In the genomic region with DNA sequence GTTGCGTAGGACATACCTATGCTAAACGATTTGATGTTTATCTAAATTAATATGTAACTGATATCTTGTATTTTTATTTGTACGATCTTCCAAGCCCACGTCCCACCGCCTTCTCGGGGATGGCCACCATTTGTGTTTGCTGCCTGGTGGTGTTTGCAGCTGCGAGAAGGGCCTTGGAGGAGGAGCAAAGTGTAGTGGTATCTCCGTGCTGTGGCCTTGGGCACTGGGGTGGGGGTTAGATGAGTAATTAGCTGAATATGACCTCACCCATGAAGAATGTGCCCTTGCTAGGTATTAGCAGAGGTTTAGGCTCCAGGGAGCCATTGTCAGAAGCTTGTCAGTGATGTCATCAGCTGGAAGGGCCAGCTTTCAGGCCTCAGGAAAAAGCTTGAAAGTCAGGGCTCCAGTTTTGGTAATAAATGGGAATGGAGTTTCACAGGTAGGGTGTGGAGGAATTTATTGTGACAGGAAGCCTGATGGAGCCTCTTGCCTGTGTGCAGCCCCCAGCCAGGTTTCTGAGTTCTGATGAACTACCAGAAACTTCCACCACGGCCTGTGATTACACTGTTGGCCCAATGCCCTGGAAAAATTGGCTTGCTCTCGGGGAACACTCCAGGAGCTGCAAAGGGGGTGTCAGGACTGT, we compare ENCODE assay signal across 2 cellular contexts.
TF ChIP-seq lines count a peak whose summit lies in the region.

No MANE protein-coding gene starts in this region.

TF ChIP-seq in HCT116, 20 proteins besides CTCF, POLR2A, EP300 and RAD21 (continued from another document):
- TF ChIP-seq, protein P1, sequence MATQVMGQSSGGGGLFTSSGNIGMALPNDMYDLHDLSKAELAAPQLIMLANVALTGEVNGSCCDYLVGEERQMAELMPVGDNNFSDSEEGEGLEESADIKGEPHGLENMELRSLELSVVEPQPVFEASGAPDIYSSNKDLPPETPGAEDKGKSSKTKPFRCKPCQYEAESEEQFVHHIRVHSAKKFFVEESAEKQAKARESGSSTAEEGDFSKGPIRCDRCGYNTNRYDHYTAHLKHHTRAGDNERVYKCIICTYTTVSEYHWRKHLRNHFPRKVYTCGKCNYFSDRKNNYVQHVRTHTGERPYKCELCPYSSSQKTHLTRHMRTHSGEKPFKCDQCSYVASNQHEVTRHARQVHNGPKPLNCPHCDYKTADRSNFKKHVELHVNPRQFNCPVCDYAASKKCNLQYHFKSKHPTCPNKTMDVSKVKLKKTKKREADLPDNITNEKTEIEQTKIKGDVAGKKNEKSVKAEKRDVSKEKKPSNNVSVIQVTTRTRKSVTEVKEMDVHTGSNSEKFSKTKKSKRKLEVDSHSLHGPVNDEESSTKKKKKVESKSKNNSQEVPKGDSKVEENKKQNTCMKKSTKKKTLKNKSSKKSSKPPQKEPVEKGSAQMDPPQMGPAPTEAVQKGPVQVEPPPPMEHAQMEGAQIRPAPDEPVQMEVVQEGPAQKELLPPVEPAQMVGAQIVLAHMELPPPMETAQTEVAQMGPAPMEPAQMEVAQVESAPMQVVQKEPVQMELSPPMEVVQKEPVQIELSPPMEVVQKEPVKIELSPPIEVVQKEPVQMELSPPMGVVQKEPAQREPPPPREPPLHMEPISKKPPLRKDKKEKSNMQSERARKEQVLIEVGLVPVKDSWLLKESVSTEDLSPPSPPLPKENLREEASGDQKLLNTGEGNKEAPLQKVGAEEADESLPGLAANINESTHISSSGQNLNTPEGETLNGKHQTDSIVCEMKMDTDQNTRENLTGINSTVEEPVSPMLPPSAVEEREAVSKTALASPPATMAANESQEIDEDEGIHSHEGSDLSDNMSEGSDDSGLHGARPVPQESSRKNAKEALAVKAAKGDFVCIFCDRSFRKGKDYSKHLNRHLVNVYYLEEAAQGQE (IDR thresholded peaks at IDR 0.05; ENCODE audit: low read depth) = no peak
- TF ChIP-seq POLR2AphosphoS5 (IDR thresholded peaks at IDR 0.05; ENCODE audit: low read depth, low read length) (peak; percentile 74), ZFX (IDR thresholded peaks at IDR 0.05) (0 out of 2 replicates have a peak, but pooled peaks have one; percentile 18), JUND (IDR thresholded peaks at IDR 0.05) (peak; percentile 99), ZNF274 (IDR thresholded peaks at IDR 0.05; ENCODE audit: low read depth, low read length) (no peak), SP1 (IDR thresholded peaks at IDR 0.05; ENCODE audit: low read depth) (peak; percentile 91), SRF (IDR thresholded peaks at IDR 0.05; ENCODE audit: low read depth) (peak; percentile 81)
- TF ChIP-seq, protein P2, sequence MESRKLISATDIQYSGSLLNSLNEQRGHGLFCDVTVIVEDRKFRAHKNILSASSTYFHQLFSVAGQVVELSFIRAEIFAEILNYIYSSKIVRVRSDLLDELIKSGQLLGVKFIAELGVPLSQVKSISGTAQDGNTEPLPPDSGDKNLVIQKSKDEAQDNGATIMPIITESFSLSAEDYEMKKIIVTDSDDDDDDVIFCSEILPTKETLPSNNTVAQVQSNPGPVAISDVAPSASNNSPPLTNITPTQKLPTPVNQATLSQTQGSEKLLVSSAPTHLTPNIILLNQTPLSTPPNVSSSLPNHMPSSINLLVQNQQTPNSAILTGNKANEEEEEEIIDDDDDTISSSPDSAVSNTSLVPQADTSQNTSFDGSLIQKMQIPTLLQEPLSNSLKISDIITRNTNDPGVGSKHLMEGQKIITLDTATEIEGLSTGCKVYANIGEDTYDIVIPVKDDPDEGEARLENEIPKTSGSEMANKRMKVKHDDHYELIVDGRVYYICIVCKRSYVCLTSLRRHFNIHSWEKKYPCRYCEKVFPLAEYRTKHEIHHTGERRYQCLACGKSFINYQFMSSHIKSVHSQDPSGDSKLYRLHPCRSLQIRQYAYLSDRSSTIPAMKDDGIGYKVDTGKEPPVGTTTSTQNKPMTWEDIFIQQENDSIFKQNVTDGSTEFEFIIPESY (IDR thresholded peaks at IDR 0.05; ENCODE audit: extremely low read depth, insufficient replicate concordance, low read length) = peak; percentile 52

TF ChIP-seq in WTC11, 78 proteins besides CTCF, POLR2A, EP300 and RAD21 (continued from another document):
- TF ChIP-seq, protein P3, sequence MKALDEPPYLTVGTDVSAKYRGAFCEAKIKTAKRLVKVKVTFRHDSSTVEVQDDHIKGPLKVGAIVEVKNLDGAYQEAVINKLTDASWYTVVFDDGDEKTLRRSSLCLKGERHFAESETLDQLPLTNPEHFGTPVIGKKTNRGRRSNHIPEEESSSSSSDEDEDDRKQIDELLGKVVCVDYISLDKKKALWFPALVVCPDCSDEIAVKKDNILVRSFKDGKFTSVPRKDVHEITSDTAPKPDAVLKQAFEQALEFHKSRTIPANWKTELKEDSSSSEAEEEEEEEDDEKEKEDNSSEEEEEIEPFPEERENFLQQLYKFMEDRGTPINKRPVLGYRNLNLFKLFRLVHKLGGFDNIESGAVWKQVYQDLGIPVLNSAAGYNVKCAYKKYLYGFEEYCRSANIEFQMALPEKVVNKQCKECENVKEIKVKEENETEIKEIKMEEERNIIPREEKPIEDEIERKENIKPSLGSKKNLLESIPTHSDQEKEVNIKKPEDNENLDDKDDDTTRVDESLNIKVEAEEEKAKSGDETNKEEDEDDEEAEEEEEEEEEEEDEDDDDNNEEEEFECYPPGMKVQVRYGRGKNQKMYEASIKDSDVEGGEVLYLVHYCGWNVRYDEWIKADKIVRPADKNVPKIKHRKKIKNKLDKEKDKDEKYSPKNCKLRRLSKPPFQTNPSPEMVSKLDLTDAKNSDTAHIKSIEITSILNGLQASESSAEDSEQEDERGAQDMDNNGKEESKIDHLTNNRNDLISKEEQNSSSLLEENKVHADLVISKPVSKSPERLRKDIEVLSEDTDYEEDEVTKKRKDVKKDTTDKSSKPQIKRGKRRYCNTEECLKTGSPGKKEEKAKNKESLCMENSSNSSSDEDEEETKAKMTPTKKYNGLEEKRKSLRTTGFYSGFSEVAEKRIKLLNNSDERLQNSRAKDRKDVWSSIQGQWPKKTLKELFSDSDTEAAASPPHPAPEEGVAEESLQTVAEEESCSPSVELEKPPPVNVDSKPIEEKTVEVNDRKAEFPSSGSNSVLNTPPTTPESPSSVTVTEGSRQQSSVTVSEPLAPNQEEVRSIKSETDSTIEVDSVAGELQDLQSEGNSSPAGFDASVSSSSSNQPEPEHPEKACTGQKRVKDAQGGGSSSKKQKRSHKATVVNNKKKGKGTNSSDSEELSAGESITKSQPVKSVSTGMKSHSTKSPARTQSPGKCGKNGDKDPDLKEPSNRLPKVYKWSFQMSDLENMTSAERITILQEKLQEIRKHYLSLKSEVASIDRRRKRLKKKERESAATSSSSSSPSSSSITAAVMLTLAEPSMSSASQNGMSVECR (CRISPR knock-in tag; IDR thresholded peaks at IDR 0.05; ENCODE audit: borderline replicate concordance) = no peak
- no peak for TF ChIP-seq ATF1 (CRISPR knock-in tag; IDR thresholded peaks at IDR 0.05)
- no peak for TF ChIP-seq ESRRA (CRISPR knock-in tag; IDR thresholded peaks at IDR 0.05; ENCODE audit: borderline replicate concordance)
- no peak for TF ChIP-seq NR2C2 (CRISPR knock-in tag; IDR thresholded peaks at IDR 0.05)
- TF ChIP-seq EMX1 (CRISPR knock-in tag; IDR thresholded peaks at IDR 0.05) = no peak
- no peak for TF ChIP-seq FOXP1 (CRISPR knock-in tag; IDR thresholded peaks at IDR 0.05; ENCODE audit: borderline replicate concordance)
- TF ChIP-seq TEAD1 (CRISPR knock-in tag; IDR thresholded peaks at IDR 0.05) = peak; percentile 66; the same call in 1 of the 2 replicates
- TF ChIP-seq ZNF396 (CRISPR knock-in tag; IDR thresholded peaks at IDR 0.05; ENCODE audit: borderline replicate concordance) = no peak
- no peak for TF ChIP-seq RELA (CRISPR knock-in tag; IDR thresholded peaks at IDR 0.05; ENCODE audit: borderline replicate concordance)
- TF ChIP-seq, protein P4, sequence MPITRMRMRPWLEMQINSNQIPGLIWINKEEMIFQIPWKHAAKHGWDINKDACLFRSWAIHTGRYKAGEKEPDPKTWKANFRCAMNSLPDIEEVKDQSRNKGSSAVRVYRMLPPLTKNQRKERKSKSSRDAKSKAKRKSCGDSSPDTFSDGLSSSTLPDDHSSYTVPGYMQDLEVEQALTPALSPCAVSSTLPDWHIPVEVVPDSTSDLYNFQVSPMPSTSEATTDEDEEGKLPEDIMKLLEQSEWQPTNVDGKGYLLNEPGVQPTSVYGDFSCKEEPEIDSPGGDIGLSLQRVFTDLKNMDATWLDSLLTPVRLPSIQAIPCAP (CRISPR knock-in tag; IDR thresholded peaks at IDR 0.05) = no peak
- TF ChIP-seq, protein P5, sequence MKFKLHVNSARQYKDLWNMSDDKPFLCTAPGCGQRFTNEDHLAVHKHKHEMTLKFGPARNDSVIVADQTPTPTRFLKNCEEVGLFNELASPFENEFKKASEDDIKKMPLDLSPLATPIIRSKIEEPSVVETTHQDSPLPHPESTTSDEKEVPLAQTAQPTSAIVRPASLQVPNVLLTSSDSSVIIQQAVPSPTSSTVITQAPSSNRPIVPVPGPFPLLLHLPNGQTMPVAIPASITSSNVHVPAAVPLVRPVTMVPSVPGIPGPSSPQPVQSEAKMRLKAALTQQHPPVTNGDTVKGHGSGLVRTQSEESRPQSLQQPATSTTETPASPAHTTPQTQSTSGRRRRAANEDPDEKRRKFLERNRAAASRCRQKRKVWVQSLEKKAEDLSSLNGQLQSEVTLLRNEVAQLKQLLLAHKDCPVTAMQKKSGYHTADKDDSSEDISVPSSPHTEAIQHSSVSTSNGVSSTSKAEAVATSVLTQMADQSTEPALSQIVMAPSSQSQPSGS (CRISPR knock-in tag; IDR thresholded peaks at IDR 0.05; ENCODE audit: borderline replicate concordance, low read depth) = no peak
- TF ChIP-seq ZBTB21 (CRISPR knock-in tag; IDR thresholded peaks at IDR 0.05; ENCODE audit: borderline replicate concordance) = peak; percentile 90; the same call in 1 of the 2 replicates
- peak; percentile 92; the same call in 1 of the 2 replicates for TF ChIP-seq GABPB1 (CRISPR knock-in tag; IDR thresholded peaks at IDR 0.05)
- TF ChIP-seq, protein P6, sequence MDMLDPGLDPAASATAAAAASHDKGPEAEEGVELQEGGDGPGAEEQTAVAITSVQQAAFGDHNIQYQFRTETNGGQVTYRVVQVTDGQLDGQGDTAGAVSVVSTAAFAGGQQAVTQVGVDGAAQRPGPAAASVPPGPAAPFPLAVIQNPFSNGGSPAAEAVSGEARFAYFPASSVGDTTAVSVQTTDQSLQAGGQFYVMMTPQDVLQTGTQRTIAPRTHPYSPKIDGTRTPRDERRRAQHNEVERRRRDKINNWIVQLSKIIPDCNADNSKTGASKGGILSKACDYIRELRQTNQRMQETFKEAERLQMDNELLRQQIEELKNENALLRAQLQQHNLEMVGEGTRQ (CRISPR knock-in tag; IDR thresholded peaks at IDR 0.05) = no peak
TF ChIP-seq in WTC11: peak in this region for 4.
